ENCODE assay signal across 22 cellular contexts in genomic region chr1:177135250-177135649, GRCh38. TPM values are rescaled to one million over a fixed set of nuclear protein-coding genes. Genes with fewer than 3 reads are reported as not detected.
"Had no signal": no experiment of that assay in that cellular context is flagged by ENCODE, and none has a peak within 500 bp of the region (broad histone marks: within the 10 kb centered on the region; RNA-seq: fewer than 3 reads in every experiment).

No MANE protein-coding gene starts in this region.

- ATAC-seq: HepG2, SK-N-SH treated with all-trans-retinoic acid at 6 μM for 48 hours had no signal

- DNase-seq: IMR-90, Karpas-422, KG1, MM.1S, NCI-H1092 treated with DMSO at 0.1 percent for 48 hours, NCI-H1436, NCI-H187, NCI-H2029, NCI-H2081 treated with DMSO at 0.1 percent for 48 hours, NCI-H2171, NCI-H226, NCI-H446, NCI-H510A, NCI-H524 treated with DMSO at 0.1 percent for 48 hours, NCI-H69, NCI-H774, Right ventricle myocardium superior, RPMI8226, SIG-M5 had no signal

RNA-seq across cellular contexts. Expression of gene ASTN1, which starts 29.3 kb away (rescaled TPM):
- total RNA-seq: HepG2, SK-MEL-5 had no signal
- polyA plus RNA-seq: HepG2 had no signal

RNA-seq across cellular contexts. Expression of gene BRINP2, which starts 35.5 kb away (rescaled TPM):
- total RNA-seq: IMR-90, SK-MEL-5 had no signal
- polyA plus RNA-seq: IMR-90 had no signal
